In genomic region chr16:3774156-3774767, GRCh38 we compare ENCODE assay signal across 14 cellular contexts. TPM values are rescaled to one million over a fixed set of nuclear protein-coding genes. Genes with fewer than 3 reads are reported as not detected.
DNase-seq lines count a peak whose midpoint lies in the region; ATAC-seq and TF ChIP-seq lines count a peak whose summit lies in the region.
"Had no signal": no experiment of that assay in that cellular context is flagged by ENCODE, and none has a peak within 500 bp of the region (broad histone marks: within the 10 kb centered on the region; RNA-seq: fewer than 3 reads in every experiment).

No MANE protein-coding gene starts in this region.

- H3K4me3 Mint-ChIP-seq in activated T-helper 2 cell treated with anti-CD3 and anti-CD28 coated beads, Interferon-gamma antibody, Interleukin-2, Interleukin-4, amounts not matched to agents 10 μg/mL and 5 μg/mL and 100 μg/mL, durations not matched to agents 14 hours and 24 hours and 36 hours (ENCODE audit: low read depth): no peak overlapping the region
- H3K4me3 Mint-ChIP-seq: activated B cell treated with CpG ODN at 0.5 μM for 24 hours, CD14-positive monocyte, memory B cell had no signal

- ATAC-seq in GM18909 (IDR thresholded peaks at IDR 0.05; ENCODE audit: poor library complexity, unreplicated experiment): no peak
- no peak for ATAC-seq in SK-N-SH treated with all-trans-retinoic acid at 6 μM for 48 hours

- H3K36me3 Mint-ChIP-seq in activated T-helper 2 cell treated with anti-CD3 and anti-CD28 coated beads, Interferon-gamma antibody, Interleukin-2, Interleukin-4, amounts not matched to agents 10 μg/mL and 5 μg/mL and 100 μg/mL, durations not matched to agents 14 hours and 24 hours and 36 hours (ENCODE audit: low read depth): peaks cover 60% of the 10 kb centered on the region

- H3K4me2 ChIP-seq in GM23248 (ENCODE audit: unreplicated experiment): no peak overlapping the region

- POLR2A ChIA-PET in AG04450 (lab: Yijun Ruan, JAX): interaction anchor here (0.5 to 0.8 kb wide), 2 partner anchors 75 to 110 kb away, joined by 8 to 11 read pairs; no protein-coding TSS in a partner anchor

- no peak overlapping the region for H3K4me3 ChIP-seq in AG04450 (ENCODE audit: low read depth, low read length)
- no peak overlapping the region for H3K4me3 ChIP-seq in GM23248
- no peak overlapping the region for H3K4me3 ChIP-seq in choroid plexus epithelial cell (ENCODE audit: low read depth, low read length)
- H3K4me3 ChIP-seq: tibial nerve had no signal

- peaks cover 43% of the 10 kb centered on the region for H3K36me3 ChIP-seq in GM23248 (ENCODE audit: low read depth)

- H4K20me1 ChIP-seq in GM23248 (ENCODE audit: insufficient read depth): 0 out of 2 replicates have a peak, but pooled peaks cover 3% of the 10 kb centered on the region

- H3K4me1 Mint-ChIP-seq in activated T-helper 2 cell treated with anti-CD3 and anti-CD28 coated beads, Interferon-gamma antibody, Interleukin-2, Interleukin-4, amounts not matched to agents 10 μg/mL and 5 μg/mL and 100 μg/mL, durations not matched to agents 14 hours and 24 hours and 36 hours (ENCODE audit: low read depth): no peaks in the 10 kb centered on the region
- H3K4me1 Mint-ChIP-seq: activated B cell treated with CpG ODN at 0.5 μM for 24 hours, CD14-positive monocyte, memory B cell had no signal

- H3K27me3 ChIP-seq in AG04450 (ENCODE audit: control insufficient read depth, insufficient read depth, low read length) (no peaks in the 10 kb centered on the region), GM23248 (replicated peaks; ENCODE audit: insufficient read depth) (no peaks in the 10 kb centered on the region)
- H3K27me3 ChIP-seq: tibial nerve had no signal

- H3K9me3 ChIP-seq in AG04450 (ENCODE audit: control insufficient read depth, insufficient read depth, low read length): no peaks in the 10 kb centered on the region
- no peaks in the 10 kb centered on the region for H3K9me3 ChIP-seq in GM23248 (ENCODE audit: low read depth)
- H3K9me3 ChIP-seq: tibial nerve had no signal

- DNase-seq in AG04450 (ENCODE audit: low read depth, low spot score) (peak; percentile 13), GM23248 (peak; percentile 28), choroid plexus epithelial cell (ENCODE audit: low read depth) (peak; percentile 61), inferior parietal cortex (ENCODE audit: extremely low spot score) (peak; percentile 44), OCI-M1 (lab: John Stamatoyannopoulos, UW) (no peak)
- DNase-seq in activated T-helper 2 cell treated with anti-CD3 and anti-CD28 coated beads, Interferon-gamma antibody, Interleukin-2, Interleukin-4, amounts not matched to agents 10 μg/mL and 5 μg/mL and 100 μg/mL, durations not matched to agents 14 hours and 24 hours and 36 hours (ENCODE audit: low spot score): no peak
- DNase-seq: activated B cell treated with CpG ODN at 0.5 μM for 24 hours, GOT3, SHP77 treated with DMSO at 0.1 percent for 48 hours had no signal

- intact Hi-C loops in activated T-helper 2 cell treated with anti-CD3 and anti-CD28 coated beads, Interferon-gamma antibody, Interleukin-2, Interleukin-4, amounts not matched to agents 10 μg/mL and 5 μg/mL and 100 μg/mL, durations not matched to agents 14 hours and 24 hours and 36 hours (cut with micrococcal nuclease): no loop called here

- H3F3A ChIP-seq in GM23248 (ENCODE audit: insufficient read depth): peaks cover 15% of the 10 kb centered on the region; the same call in 1 of the 2 replicates

- no peaks in the 10 kb centered on the region for H3K27me3 Mint-ChIP-seq in activated T-helper 2 cell treated with anti-CD3 and anti-CD28 coated beads, Interferon-gamma antibody, Interleukin-2, Interleukin-4, amounts not matched to agents 10 μg/mL and 5 μg/mL and 100 μg/mL, durations not matched to agents 14 hours and 24 hours and 36 hours (ENCODE audit: low read depth)
- H3K27me3 Mint-ChIP-seq: activated B cell treated with CpG ODN at 0.5 μM for 24 hours, memory B cell had no signal

- H3K79me2 ChIP-seq in GM23248 (ENCODE audit: insufficient read depth): peaks cover 49% of the 10 kb centered on the region

- CTCF ChIA-PET in AG04450 (lab: Charles Lee): no interaction called here

- no peak overlapping the region for H3K27ac Mint-ChIP-seq in activated T-helper 2 cell treated with anti-CD3 and anti-CD28 coated beads, Interferon-gamma antibody, Interleukin-2, Interleukin-4, amounts not matched to agents 10 μg/mL and 5 μg/mL and 100 μg/mL, durations not matched to agents 14 hours and 24 hours and 36 hours
- H3K27ac Mint-ChIP-seq: activated B cell treated with CpG ODN at 0.5 μM for 24 hours, memory B cell had no signal

- WGBS in GM23248 (ENCODE audit: low coverage in 1 of 2, low lambda C conversion rate in 2 of 2, missing lambda C conversion rate in 2 of 2), 2 experiments: 29 to 33% methylated on average over 6 of the region's 6 CpGs

- H2AFZ ChIP-seq in GM23248: no peak overlapping the region

- H3K27ac ChIP-seq in AG04450 (ENCODE audit: low read depth, low read length): no peak overlapping the region
- H3K27ac ChIP-seq in GM23248: no peak overlapping the region

- H3K4me1 ChIP-seq in GM23248 (ENCODE audit: insufficient read depth): peaks cover 10% of the 10 kb centered on the region

- no peaks in the 10 kb centered on the region for H3K9me3 Mint-ChIP-seq in activated T-helper 2 cell treated with anti-CD3 and anti-CD28 coated beads, Interferon-gamma antibody, Interleukin-2, Interleukin-4, amounts not matched to agents 10 μg/mL and 5 μg/mL and 100 μg/mL, durations not matched to agents 14 hours and 24 hours and 36 hours
- H3K9me3 Mint-ChIP-seq: activated B cell treated with CpG ODN at 0.5 μM for 24 hours, CD14-positive monocyte, memory B cell had no signal

- no peak overlapping the region for H3K9ac ChIP-seq in GM23248

- in situ Hi-C loops in GM23248 (cut with MboI): no loop called here

- no peaks in the 10 kb centered on the region for H3K9me2 ChIP-seq in GM23248 (ENCODE audit: insufficient read depth)

- no peak for TF ChIP-seq CTCF in AG04450 (IDR thresholded peaks at IDR 0.05; ENCODE audit: low read depth, low read length)
- no peak for TF ChIP-seq CTCF in choroid plexus epithelial cell (conservative IDR thresholded peaks at IDR 0.05; ENCODE audit: low read depth, low read length)

TF ChIP-seq in SK-N-SH treated with all-trans-retinoic acid at 6 μM for 48 hours, 23 proteins besides CTCF, POLR2A, EP300 and RAD21 (continues in another document):
- no peak for TF ChIP-seq TOX (CRISPR knock-in tag; IDR thresholded peaks at IDR 0.05; ENCODE audit: borderline replicate concordance)
- no peak for TF ChIP-seq SNAI2 (CRISPR knock-in tag; IDR thresholded peaks at IDR 0.05)
- TF ChIP-seq TSHZ2 (CRISPR knock-in tag; IDR thresholded peaks at IDR 0.05): no peak
- TF ChIP-seq PATZ1 (CRISPR knock-in tag; IDR thresholded peaks at IDR 0.05; ENCODE audit: borderline replicate concordance): no peak
- no peak for TF ChIP-seq ZNF565 (CRISPR knock-in tag; conservative IDR thresholded peaks at IDR 0.05; ENCODE audit: low read depth)

RNA-seq across cellular contexts. Expression of gene TRAP1, which starts 56.9 kb away (rescaled TPM):
- polyA plus RNA-seq in AG04450 (2011; rRNA removed) (83.9 and 119 TPM in 2 replicates), GM23248 (2016; fragmentation: Nextera tagmentation; extraction: Ambion mirVana) (56.6 and 57.4 TPM in 2 replicates)
- 88.3 and 97.8 TPM in 2 replicates for polyA minus RNA-seq in AG04450 (2011; rRNA and poly(A)+ RNA removed)
- 59.8 and 73.4 TPM in 2 replicates for total RNA-seq in GM23248 (2014; rRNA removed; shearing (Covaris generic))
- total RNA-seq in activated T-helper 2 cell treated with anti-CD3 and anti-CD28 coated beads, Interferon-gamma antibody, Interleukin-2, Interleukin-4, amounts not matched to agents 10 μg/mL and 5 μg/mL and 100 μg/mL, durations not matched to agents 14 hours and 24 hours and 36 hours: 299 and 307 TPM in 2 replicates

Comparison
In these comparisons a context has a peak if more than half of its experiments do, and no peak if none do; other contexts are left out.
1. DNase-seq: peak in AG04450 (single experiment), GM23248 (single experiment), choroid plexus epithelial cell (single experiment) and inferior parietal cortex (single experiment); none in OCI-M1 (single experiment) and activated T-helper 2 cell treated with anti-CD3 and anti-CD28 coated beads, Interferon-gamma antibody, Interleukin-2, Interleukin-4, amounts not matched to agents 10 μg/mL and 5 μg/mL and 100 μg/mL, durations not matched to agents 14 hours and 24 hours and 36 hours (single experiment).